ENCODE assay signal across 8 cellular contexts in the genomic region with DNA sequence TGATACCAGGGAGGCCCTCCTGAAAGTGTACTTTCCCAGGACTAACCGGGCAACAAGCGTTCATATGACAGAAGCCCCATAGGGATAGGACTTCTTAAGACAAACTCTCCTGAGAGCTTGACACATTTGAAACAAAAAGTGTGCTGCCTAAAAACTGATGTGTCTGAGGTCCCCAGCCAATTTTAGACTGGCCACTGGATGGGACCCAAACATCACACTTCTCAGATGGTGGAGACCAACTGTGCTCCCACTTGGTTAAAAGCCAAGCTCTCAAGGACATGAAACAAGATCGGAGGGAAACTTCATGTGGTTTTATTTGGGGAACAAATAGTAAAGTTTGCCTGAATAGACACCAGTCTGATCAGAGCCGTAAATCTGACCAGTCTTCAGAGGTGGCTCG.
A peak's percentile ranks its signal among the peaks of the same experiment; 100 is the strongest.
DNase-seq lines count a peak whose midpoint lies in the region; ATAC-seq and TF ChIP-seq lines count a peak whose summit lies in the region.
"Not testable (repeated sequence)": the region's sequence is repeated elsewhere in the genome, so short reads cannot be mapped to it uniquely, and the experiment has no call there.

No MANE protein-coding gene starts in this region.

- not testable (repeated sequence) for H3K27ac ChIP-seq in CD8-positive, alpha-beta T cell (ENCODE audit: low read depth, low read length)

- H3K27me3 ChIP-seq in CD8-positive, alpha-beta T cell (ENCODE audit: insufficient read depth, low read length): not testable (repeated sequence)

- DNase-seq in CD8-positive, alpha-beta T cell; T-helper 17 cell; naive thymus-derived CD8-positive, alpha-beta T cell: not testable (repeated sequence)

- ATAC-seq in CD8-positive, alpha-beta T cell; T-helper 17 cell; naive thymus-derived CD8-positive, alpha-beta T cell: not testable (repeated sequence)
- peak; percentile 24 for ATAC-seq in GM19035 (IDR thresholded peaks at IDR 0.05; ENCODE audit: unreplicated experiment)
- ATAC-seq in GM21528 (IDR thresholded peaks at IDR 0.05; ENCODE audit: low FRiP score, unreplicated experiment): peak; percentile 24
- ATAC-seq in HG02885 (IDR thresholded peaks at IDR 0.05; ENCODE audit: poor library complexity, unreplicated experiment): peak; percentile 7
- ATAC-seq in HG03460 (IDR thresholded peaks at IDR 0.05; ENCODE audit: unreplicated experiment): peak; percentile 22

- not testable (repeated sequence) for H3K4me1 ChIP-seq in CD8-positive, alpha-beta T cell (ENCODE audit: insufficient read depth, low read length)

- not testable (repeated sequence) for TF ChIP-seq CTCF in CD8-positive, alpha-beta T cell (IDR thresholded peaks at IDR 0.05); brain (conservative IDR thresholded peaks at IDR 0.05)

- not testable (repeated sequence) for H3K9me3 Mint-ChIP-seq in CD8-positive, alpha-beta T cell; brain; naive thymus-derived CD8-positive, alpha-beta T cell

- CTCF ChIA-PET in CD8-positive, alpha-beta T cell (lab: Charles Lee): not testable (repeated sequence)

- POLR2A ChIA-PET in CD8-positive, alpha-beta T cell (lab: Charles Lee): interaction anchor here (0.7 kb wide), 1 partner anchor 1240 kb away, joined by 3 read pairs; no protein-coding TSS in a partner anchor
- POLR2A ChIA-PET in naive thymus-derived CD8-positive, alpha-beta T cell (lab: Charles Lee): not testable (repeated sequence)

- peaks cover 13% of the 10 kb centered on the region for H3K27me3 Mint-ChIP-seq in CD8-positive, alpha-beta T cell (ENCODE audit: low read depth)
- not testable (repeated sequence) for H3K27me3 Mint-ChIP-seq in T-helper 17 cell, brain
- peaks cover 2 to 29% (median 11%) of the 10 kb centered on the region in 5 donors for H3K27me3 Mint-ChIP-seq in naive thymus-derived CD8-positive, alpha-beta T cell

- not testable (repeated sequence) for H3K4me3 ChIP-seq in CD8-positive, alpha-beta T cell (ENCODE audit: low read depth, low read length)

- intact Hi-C loops in CD8-positive, alpha-beta T cell (cut with DNase I, micrococcal nuclease): not testable (repeated sequence)

- H3K27ac Mint-ChIP-seq in CD8-positive, alpha-beta T cell; T-helper 17 cell: not testable (repeated sequence)
- peak overlapping the region in 3 of 5 experiments; percentile 43 to 81 (median 52) for H3K27ac Mint-ChIP-seq in brain
- H3K27ac Mint-ChIP-seq in naive thymus-derived CD8-positive, alpha-beta T cell: peak overlapping the region in 5 of 10 donors; percentile 40 to 83 (median 68)

- H3K4me1 Mint-ChIP-seq in CD8-positive, alpha-beta T cell (ENCODE audit: low read depth); T-helper 17 cell: not testable (repeated sequence)
- peaks cover 18% of the 10 kb centered on the region for H3K4me1 Mint-ChIP-seq in brain
- H3K4me1 Mint-ChIP-seq in naive thymus-derived CD8-positive, alpha-beta T cell: peaks cover 0 to 17% (median 4%) of the 10 kb centered on the region in 4 donors

- not testable (repeated sequence) for H3K36me3 Mint-ChIP-seq in CD8-positive, alpha-beta T cell; T-helper 17 cell (ENCODE audit: low read depth); brain; naive thymus-derived CD8-positive, alpha-beta T cell

- H3K36me3 ChIP-seq in CD8-positive, alpha-beta T cell (ENCODE audit: insufficient read depth, low read length): not testable (repeated sequence)

- H3K9me3 ChIP-seq in CD8-positive, alpha-beta T cell (ENCODE audit: low read length); T-helper 17 cell (ENCODE audit: control insufficient read depth, low read length, poor library complexity, severe bottlenecking): not testable (repeated sequence)

- peak overlapping the region; percentile 40 for H3K4me3 Mint-ChIP-seq in CD8-positive, alpha-beta T cell
- H3K4me3 Mint-ChIP-seq in T-helper 17 cell: peak overlapping the region; percentile 58
- H3K4me3 Mint-ChIP-seq in brain: peak overlapping the region in 1 of 5 experiments; percentile 31
- peak overlapping the region in 9 of 10 donors; percentile 35 to 83 (median 71) for H3K4me3 Mint-ChIP-seq in naive thymus-derived CD8-positive, alpha-beta T cell
